Comparison of ENCODE assay signal across 11 cellular contexts in genomic region chr22:15652738-15653137, GRCh38. TPM values are rescaled to one million over a fixed set of nuclear protein-coding genes. Genes with fewer than 3 reads are reported as not detected.
DNase-seq lines count a peak whose midpoint lies in the region; ATAC-seq and TF ChIP-seq lines count a peak whose summit lies in the region.
"Not testable (repeated sequence)": the region's sequence is repeated elsewhere in the genome, so short reads cannot be mapped to it uniquely, and the experiment has no call there.
"Had no signal": no experiment of that assay in that cellular context is flagged by ENCODE, and none has a peak within 500 bp of the region (broad histone marks: within the 10 kb centered on the region; RNA-seq: fewer than 3 reads in every experiment).

No MANE protein-coding gene starts in this region.

- H3K4me3 ChIP-seq in lower lobe of right lung, mucosa of descending colon: not testable (repeated sequence)

- not testable (repeated sequence) for H3K27me3 ChIP-seq in lower lobe of right lung (ENCODE audit: low read depth)

- peak; percentile 11 to 52 for ATAC-seq in lower lobe of right lung
- peak; percentile 23 for ATAC-seq in mucosa of descending colon

- DNase-seq in lower lobe of right lung, mucosa of descending colon: not testable (repeated sequence)

- H3K4me1 ChIP-seq in lower lobe of right lung; mucosa of descending colon (ENCODE audit: low read depth): not testable (repeated sequence)

- not testable (repeated sequence) for H3K9me3 ChIP-seq in lower lobe of right lung, mucosa of descending colon

- TF ChIP-seq CTCF in lower lobe of right lung (IDR thresholded peaks at IDR 0.05); mucosa of descending colon (IDR thresholded peaks at IDR 0.05): not testable (repeated sequence)

- intact Hi-C loops in lower lobe of right lung (cut with DNase I); mucosa of descending colon (cut with DNase I, micrococcal nuclease): not testable (repeated sequence)

- not testable (repeated sequence) for H3K27ac ChIP-seq in lower lobe of right lung

- not testable (repeated sequence) for H3K36me3 ChIP-seq in lower lobe of right lung; mucosa of descending colon (ENCODE audit: low read depth)

RNA-seq across cellular contexts. Expression of gene POTEH, which starts 37.1 kb away (rescaled TPM):
- total RNA-seq in lower lobe of right lung (not detected), mucosa of descending colon (not detected)
- total RNA-seq: A673; B cell; Caco-2; Calu3; CD4-positive, alpha-beta memory T cell; CD4-positive, alpha-beta T cell; CD4-positive, CD25-positive, alpha-beta regulatory T cell; CD8-positive, alpha-beta memory T cell; CD8-positive, alpha-beta T cell had no signal
